Comparison of ENCODE assay signal across 1 cellular context in genomic region chr11:130022799-130023198, GRCh38.
TF ChIP-seq lines count a peak whose summit lies in the region.

No MANE protein-coding gene starts in this region.

TF ChIP-seq in HepG2, 621 proteins besides CTCF, POLR2A, EP300 and RAD21 (continued from another document):
- TF ChIP-seq ZNF609 (CRISPR knock-in tag; IDR thresholded peaks at IDR 0.05; ENCODE audit: borderline replicate concordance) (no peak), RNF2 (conservative IDR thresholded peaks at IDR 0.05; ENCODE audit: low read depth) (no peak), KDM2A (CRISPR knock-in tag; IDR thresholded peaks at IDR 0.05; ENCODE audit: borderline replicate concordance, low read depth) (no peak), JDP2 (CRISPR knock-in tag; IDR thresholded peaks at IDR 0.05; ENCODE audit: borderline replicate concordance) (no peak), PAWR (CRISPR knock-in tag; IDR thresholded peaks at IDR 0.05; ENCODE audit: borderline replicate concordance) (no peak), FOXA3 (CRISPR knock-in tag; IDR thresholded peaks at IDR 0.05) (no peak), THRA (CRISPR knock-in tag; IDR thresholded peaks at IDR 0.05; ENCODE audit: borderline replicate concordance) (no peak)
TF ChIP-seq in HepG2: peak in this region for 0.
